In the genomic region with DNA sequence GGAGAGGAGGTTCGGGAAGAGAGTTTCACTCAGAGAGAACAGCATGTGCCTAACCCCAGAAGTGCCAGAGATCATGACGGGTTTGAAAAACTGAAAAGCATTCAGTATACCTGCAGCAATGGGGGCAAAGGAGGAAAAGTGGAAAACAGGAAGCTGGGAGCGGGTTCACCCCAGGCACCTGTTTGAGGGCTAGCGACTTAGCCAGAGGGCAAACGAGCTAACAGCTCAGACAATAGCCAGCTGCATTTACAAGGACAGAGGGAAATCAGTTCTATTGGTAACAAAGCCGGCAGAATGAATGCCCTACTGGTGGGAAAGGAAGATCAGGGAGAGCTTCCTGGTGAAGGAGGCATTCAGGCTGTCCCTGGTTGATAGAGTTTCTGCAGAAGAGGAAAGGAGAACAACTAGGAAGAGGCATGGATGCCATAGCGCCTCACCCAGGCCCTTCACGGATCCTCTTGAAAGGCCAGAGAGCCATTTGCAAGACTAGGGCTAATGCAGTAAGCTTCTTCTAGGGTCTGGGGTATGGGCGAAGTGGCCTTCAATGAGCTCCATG, we compare ENCODE assay signal across 15 cellular contexts.
A peak's percentile ranks its signal among the peaks of the same experiment; 100 is the strongest.
DNase-seq lines count a peak whose midpoint lies in the region; ATAC-seq, FAIRE-seq and TF ChIP-seq lines count a peak whose summit lies in the region.
"Had no signal": no experiment of that assay in that cellular context is flagged by ENCODE, and none has a peak within 500 bp of the region (broad histone marks: within the 10 kb centered on the region; RNA-seq: fewer than 3 reads in every experiment).

No MANE protein-coding gene starts in this region.

- TF ChIP-seq POLR2A in H54 (IDR thresholded peaks at IDR 0.05; ENCODE audit: low read depth, low read length) = no peak

- no peak overlapping the region for H2AFZ ChIP-seq in PC-3 (ENCODE audit: low read length)

- FAIRE-seq in H54 (lab: Jason Lieb, UNC) = no peak
- FAIRE-seq: GM12878 had no signal

- no peak overlapping the region for H3K27ac ChIP-seq in PC-3 (ENCODE audit: low read length)
- H3K27ac ChIP-seq: C4-2B, KMS-11, SJCRH30 had no signal

- no peaks in the 10 kb centered on the region for H3K27me3 ChIP-seq in PC-3 (ENCODE audit: low read length)

- peak; percentile 0 for DNase-seq in NCI-H2029 (lab: John Stamatoyannopoulos, UW)
- no peak for DNase-seq in NCI-H2029 treated with DMSO at 0.1 percent for 48 hours (lab: John Stamatoyannopoulos, UW)
- DNase-seq in PC-3 = no peak
- DNase-seq in iPS-NIHi7 (ENCODE audit: extremely low spot score) = peak; percentile 48
- no peak for DNase-seq in GDM1 (lab: John Stamatoyannopoulos, UW)
- DNase-seq in H54 (ENCODE audit: insufficient read length, low spot score) = no peak
- no peak for DNase-seq in NCI-H345 treated with DMSO at 0.1 percent for 48 hours (lab: John Stamatoyannopoulos, UW; ENCODE audit: unreplicated experiment)
- no peak for DNase-seq in EL
- DNase-seq: NCI-H1092 treated with DMSO at 0.1 percent for 48 hours, NCI-H446, RPMI8226, SJCRH30 had no signal

- no peak overlapping the region for H3K4me2 ChIP-seq in PC-3 (ENCODE audit: low read length)
- H3K4me2 ChIP-seq: KMS-11 had no signal

- no peaks in the 10 kb centered on the region for H3K9me2 ChIP-seq in PC-3 (replicated peaks; ENCODE audit: low read length)

- H3K4me1 ChIP-seq in PC-3 (ENCODE audit: insufficient read depth, low read length) = peaks cover 35% of the 10 kb centered on the region
- H3K4me1 ChIP-seq: SJCRH30 had no signal

- intact Hi-C loops in PC-3 (cut with micrococcal nuclease) = loop anchor here (5.0 kb wide), 2 partner anchors 53 to 143 kb away; a partner anchor contains a TSS

- no peaks in the 10 kb centered on the region for H3K36me3 ChIP-seq in PC-3 (ENCODE audit: low read depth, low read length)
- H3K36me3 ChIP-seq: SJCRH30 had no signal

- no peak overlapping the region for H3K4me3 ChIP-seq in PC-3 (ENCODE audit: low read length)
- H3K4me3 ChIP-seq: GM12878, SJCRH30 had no signal

- CTCF ChIA-PET in PC-3 (lab: Charles Lee) = no interaction called here

- no peak for ATAC-seq in PC-3

- no peak overlapping the region for H3K9ac ChIP-seq in PC-3 (ENCODE audit: low read length)

- H3K9me3 ChIP-seq in PC-3 (ENCODE audit: low read length) = no peaks in the 10 kb centered on the region
- H3K9me3 ChIP-seq: SJCRH30 had no signal

- BruUV-seq in PC-3 (replicated peaks; lab: Mats Ljungman, UMichigan) = no TSS peak

- no peaks in the 10 kb centered on the region for H3F3A ChIP-seq in PC-3 (ENCODE audit: low read length, unreplicated experiment)

- 0 out of 2 replicates have a peak, but pooled peaks have one; percentile 8 for TF ChIP-seq CTCF in PC-3 (conservative IDR thresholded peaks at IDR 0.05; ENCODE audit: low read depth, low read length)

- H4K20me1 ChIP-seq in PC-3 (ENCODE audit: low read length) = no peaks in the 10 kb centered on the region

- POLR2A ChIA-PET in PC-3 (lab: Charles Lee; ENCODE audit: unreplicated experiment) = no interaction called here

- no peaks in the 10 kb centered on the region for H3K79me2 ChIP-seq in PC-3 (ENCODE audit: low read length)

Comparison
In these comparisons a context has a peak if more than half of its experiments do, and no peak if none do; other contexts are left out.
1. DNase-seq: peak in NCI-H2029 (single experiment) and iPS-NIHi7 (single experiment); none in NCI-H2029 treated with DMSO at 0.1 percent for 48 hours (single experiment), PC-3 (single experiment), GDM1 (single experiment), H54 (single experiment), NCI-H345 treated with DMSO at 0.1 percent for 48 hours (single experiment) and EL (single experiment).